ENCODE assay signal across 9 cellular contexts in genomic region chr1:224851210-224851849, GRCh38.
DNase-seq lines count a peak whose midpoint lies in the region; ATAC-seq and TF ChIP-seq lines count a peak whose summit lies in the region.
"Had no signal": no experiment of that assay in that cellular context is flagged by ENCODE, and none has a peak within 500 bp of the region (broad histone marks: within the 10 kb centered on the region; RNA-seq: fewer than 3 reads in every experiment).

No MANE protein-coding gene starts in this region.

- DNase-seq in LNCaP clone FGC (ENCODE audit: low read depth) (peak; percentile 49), T-cell (peak in 29 of 34 experiments; percentile 4 to 44 (median 23)), astrocyte of the hippocampus (ENCODE audit: low read depth, low spot score) (peak; percentile 75), hepatocyte (ENCODE audit: low spot score) (peak; percentile 59)
- peak; percentile 28 to 63 (median 40) for DNase-seq in stimulated activated CD4-positive, alpha-beta T cell treated with anti-CD3 and anti-CD28 coated beads, Interleukin-12 subunit alpha, Interleukin-12 subunit beta, amount 100 ng/mL, for 48 hours (ENCODE audit: low read depth in 2 of 3, low spot score in 1 of 3)

- no peak overlapping the region for H3K27ac Mint-ChIP-seq in T-cell

- ATAC-seq in GM21528 (IDR thresholded peaks at IDR 0.05; ENCODE audit: low FRiP score, unreplicated experiment): peak; percentile 56
- no peak for ATAC-seq in T-cell (replicated peaks in 1 of 4)
- ATAC-seq in HG03097 (IDR thresholded peaks at IDR 0.05; ENCODE audit: low FRiP score, unreplicated experiment): no peak

- no peaks in the 10 kb centered on the region for H3K9me3 Mint-ChIP-seq in T-cell
- H3K9me3 Mint-ChIP-seq: central memory CD8-positive, alpha-beta T cell had no signal

- H2AFZ ChIP-seq in hepatocyte: no peak overlapping the region

- no peaks in the 10 kb centered on the region for H3K36me3 Mint-ChIP-seq in T-cell

- TF ChIP-seq CTCF in DOHH2 (IDR thresholded peaks at IDR 0.05; ENCODE audit: low read depth, low read length, poor library complexity, severe bottlenecking) (peak; percentile 82), LNCaP clone FGC (IDR thresholded peaks at IDR 0.05; ENCODE audit: control insufficient read depth, extremely low read depth, insufficient read depth) (peak; percentile 87), hepatocyte (IDR thresholded peaks at IDR 0.05; ENCODE audit: poor library complexity) (peak; percentile 52)

- no peaks in the 10 kb centered on the region for H3K9me3 ChIP-seq in DOHH2 (ENCODE audit: control insufficient read depth, insufficient read depth, low read length)
- no peaks in the 10 kb centered on the region for H3K9me3 ChIP-seq in hepatocyte (ENCODE audit: low read depth)

- H3K4me3 ChIP-seq in DOHH2 (ENCODE audit: low read length) (no peak overlapping the region), LNCaP clone FGC (ENCODE audit: low read depth, low read length) (no peak overlapping the region), hepatocyte (no peak overlapping the region)

- no peaks in the 10 kb centered on the region for H3K4me1 Mint-ChIP-seq in T-cell
- H3K4me1 Mint-ChIP-seq: central memory CD8-positive, alpha-beta T cell had no signal

- POLR2A ChIA-PET in T-cell (lab: Charles Lee): no interaction called here

- no peaks in the 10 kb centered on the region for H3K4me1 ChIP-seq in DOHH2 (ENCODE audit: control insufficient read depth, low read length)
- H3K4me1 ChIP-seq in hepatocyte (ENCODE audit: insufficient read depth): no peaks in the 10 kb centered on the region

- H3K27me3 ChIP-seq in DOHH2 (ENCODE audit: control insufficient read depth, low read length) (no peaks in the 10 kb centered on the region), hepatocyte (no peaks in the 10 kb centered on the region)

- H4K20me1 ChIP-seq in DOHH2 (ENCODE audit: control insufficient read depth, insufficient read depth, low read depth, low read length) (no peaks in the 10 kb centered on the region), hepatocyte (ENCODE audit: insufficient read depth, poor library complexity, severe bottlenecking) (no peaks in the 10 kb centered on the region)

- H3K79me2 ChIP-seq in DOHH2 (ENCODE audit: control insufficient read depth, low read length) (no peaks in the 10 kb centered on the region), hepatocyte (no peaks in the 10 kb centered on the region)

- no peak overlapping the region for H3K4me3 Mint-ChIP-seq in T-cell
- H3K4me3 Mint-ChIP-seq: central memory CD8-positive, alpha-beta T cell had no signal

- H3F3A ChIP-seq in DOHH2 (ENCODE audit: control insufficient read depth, insufficient read depth): no peaks in the 10 kb centered on the region

- peaks cover 3 to 4% of the 10 kb centered on the region in 2 donors for H3K27me3 Mint-ChIP-seq in T-cell

- no peak overlapping the region for H3K27ac ChIP-seq in DOHH2 (ENCODE audit: low read depth, low read length)
- no peak overlapping the region for H3K27ac ChIP-seq in hepatocyte

- H3K36me3 ChIP-seq in DOHH2 (ENCODE audit: control insufficient read depth, low read length) (no peaks in the 10 kb centered on the region), hepatocyte (replicated peaks; ENCODE audit: insufficient read depth, low read depth) (no peaks in the 10 kb centered on the region)

- no peaks in the 10 kb centered on the region for H3K9me2 ChIP-seq in DOHH2 (replicated peaks; ENCODE audit: control insufficient read depth, low read length)
- H3K9me2 ChIP-seq in hepatocyte (replicated peaks; ENCODE audit: insufficient read depth): no peaks in the 10 kb centered on the region

- CTCF ChIA-PET in T-cell (lab: Charles Lee): interaction anchor here (0.7 to 3.5 kb wide), 3 partner anchors 337 to 339 kb away, joined by 3 to 16 read pairs (median 11); no protein-coding TSS in a partner anchor

- 69% methylated on average over 6 of the region's 6 CpGs for WGBS in hepatocyte (ENCODE audit: low lambda C conversion rate, missing lambda C conversion rate)

- H3K4me2 ChIP-seq in DOHH2 (ENCODE audit: low read length): no peak overlapping the region
- H3K4me2 ChIP-seq in hepatocyte: no peak overlapping the region

Comparison
In these comparisons a context has a peak if more than half of its experiments do, and no peak if none do; other contexts are left out.
1. DNase-seq: peak in every context shown above with its lines; median percentile 75 in astrocyte of the hippocampus; 59 in hepatocyte; 49 in LNCaP clone FGC; 40 in stimulated activated CD4-positive, alpha-beta T cell treated with anti-CD3 and anti-CD28 coated beads, Interleukin-12 subunit alpha, Interleukin-12 subunit beta, amount 100 ng/mL, for 48 hours; 23 in T-cell.